ENCODE assay signal across 21 cellular contexts in genomic region chr19:50736338-50736737, GRCh38. TPM values are rescaled to one million over a fixed set of nuclear protein-coding genes. Genes with fewer than 3 reads are reported as not detected.
DNase-seq lines count a peak whose midpoint lies in the region; ATAC-seq and TF ChIP-seq lines count a peak whose summit lies in the region.
"Had no signal": no experiment of that assay in that cellular context is flagged by ENCODE, and none has a peak within 500 bp of the region (broad histone marks: within the 10 kb centered on the region; RNA-seq: fewer than 3 reads in every experiment).

No MANE protein-coding gene starts in this region.

- H3K4me2 ChIP-seq in SK-N-SH (no peak overlapping the region), neuronal stem cell (ENCODE audit: insufficient read depth, low read length, poor library complexity, severe bottlenecking) (no peak overlapping the region)
- H3K4me2 ChIP-seq: BLaER1 treated with 17β-estradiol and CSF1 and Interleukin-3, amounts not matched to agents 10 nM and 100 nM had no signal

- no peak for TF ChIP-seq RAD21 in SK-N-SH (IDR thresholded peaks at IDR 0.05; ENCODE audit: low read length)

- no peak overlapping the region for H3K23ac ChIP-seq in neuronal stem cell (ENCODE audit: low read depth, low read length, poor library complexity)

- H3K9me3 ChIP-seq in SK-N-SH (no peaks in the 10 kb centered on the region), SK-N-MC (ENCODE audit: low read depth, low read length) (no peaks in the 10 kb centered on the region), neuronal stem cell (replicated peaks in 1 of 2; ENCODE audit: control insufficient read depth in 2 of 2, insufficient read depth in 1 of 2, low read depth in 1 of 2, low read length in 2 of 2) (no peaks in the 10 kb centered on the region), T-helper 17 cell (ENCODE audit: control insufficient read depth, low read length, poor library complexity, severe bottlenecking) (no peaks in the 10 kb centered on the region)
- H3K9me3 ChIP-seq: BE2C; BLaER1 treated with 17β-estradiol and CSF1 and Interleukin-3, amounts not matched to agents 10 nM and 100 nM had no signal

- POLR2A ChIA-PET in SK-N-SH (lab: Yijun Ruan, JAX): no interaction called here

- peaks cover 81% of the 10 kb centered on the region for H3K27me3 Mint-ChIP-seq in T-helper 17 cell

- no peaks in the 10 kb centered on the region for H3K9me2 ChIP-seq in SK-N-SH

- H3K4ac ChIP-seq in neuronal stem cell (ENCODE audit: low read length): no peak overlapping the region

- H3K4me1 ChIP-seq in SK-N-SH (ENCODE audit: control insufficient read depth in 1 of 2, insufficient read depth in 2 of 2, low read depth in 1 of 2, low read length in 1 of 2) (no peaks in the 10 kb centered on the region), neuronal stem cell (ENCODE audit: control insufficient read depth in 2 of 2, insufficient read depth in 1 of 2, low read depth in 1 of 2, low read length in 2 of 2) (peaks cover 0 to 2% of the 10 kb centered on the region in 2 donors)
- H3K4me1 ChIP-seq: BE2C had no signal

- no peak for TF ChIP-seq EP300 in SK-N-SH (IDR thresholded peaks at IDR 0.05; ENCODE audit: borderline replicate concordance in 1 of 2, low read depth in 1 of 2, low read length in 1 of 2)

- WGBS in SK-N-SH (ENCODE audit: low lambda C conversion rate): 22% methylated on average over 5 of the region's 5 CpGs
- 100% methylated on average over 2 of the region's 5 CpGs; no CpG with 5 or more reads in 1 of the 2 donors for WGBS in neuronal stem cell (ENCODE audit: extremely low coverage in 2 of 2, insufficient read length in 2 of 2, insufficient replicate concordance in 1 of 2), 2 donors

- H2AFZ ChIP-seq in SK-N-SH (ENCODE audit: low read depth) (0 out of 2 replicates have a peak overlapping the region, but pooled peaks have one; percentile 4), neuronal stem cell (ENCODE audit: low read length) (peak overlapping the region; percentile 10)

- no peaks in the 10 kb centered on the region for H3K79me2 ChIP-seq in SK-N-SH (ENCODE audit: insufficient read depth)

- no peak overlapping the region for H3K4me3 Mint-ChIP-seq in T-helper 17 cell
- H3K4me3 Mint-ChIP-seq: CD4-positive, alpha-beta T cell had no signal

- ATAC-seq in SK-N-SH treated with all-trans-retinoic acid at 6 μM for 48 hours (no peak), T-helper 17 cell (no peak)
- ATAC-seq: GM12878 had no signal

- H4K91ac ChIP-seq in neuronal stem cell (ENCODE audit: low read depth, low read length, poor library complexity): no peak overlapping the region

- H3K4me3 ChIP-seq in SK-N-SH (ENCODE audit: low read depth in 2 of 2, low read length in 1 of 2): no peak overlapping the region
- peak overlapping the region; percentile 63 for H3K4me3 ChIP-seq in SK-N-MC
- no peak overlapping the region for H3K4me3 ChIP-seq in neuronal stem cell (ENCODE audit: low read length in 2 of 2)
- H3K4me3 ChIP-seq: BLaER1 treated with 17β-estradiol and CSF1 and Interleukin-3, amounts not matched to agents 10 nM and 100 nM; GM12878 had no signal

- H3K4me1 Mint-ChIP-seq in T-helper 17 cell: no peaks in the 10 kb centered on the region

- no peak overlapping the region for H2BK15ac ChIP-seq in neuronal stem cell (ENCODE audit: low read length)

- no peak overlapping the region for H2BK12ac ChIP-seq in neuronal stem cell (ENCODE audit: low read length)

- H3K14ac ChIP-seq in neuronal stem cell (ENCODE audit: low read length): no peak overlapping the region

- H2BK5ac ChIP-seq in neuronal stem cell (ENCODE audit: low read length): no peak overlapping the region

- no peaks in the 10 kb centered on the region for H4K20me1 ChIP-seq in SK-N-SH (ENCODE audit: insufficient read depth)
- H4K20me1 ChIP-seq: BLaER1 treated with 17β-estradiol and CSF1 and Interleukin-3, amounts not matched to agents 10 nM and 100 nM had no signal

- no peak for TF ChIP-seq CTCF in SK-N-SH (IDR thresholded peaks at IDR 0.05)

- DNase-seq in SK-N-SH: no peak
- no peak for DNase-seq in SK-N-MC (ENCODE audit: low read depth, low spot score)
- no peak for DNase-seq in neuronal stem cell (ENCODE audit: low spot score)
- no peak for DNase-seq in T-helper 17 cell
- DNase-seq in midbrain (lab: John Stamatoyannopoulos, UW): no peak
- DNase-seq: ACHN; AML-193; BE2C; Calu3; CD4-positive, alpha-beta T cell; COR-L47; DMS153; DND-41; HCEC 1CT had no signal

- H3K27ac ChIP-seq in SK-N-SH (ENCODE audit: low read depth in 2 of 2, low read length in 1 of 2) (no peak overlapping the region), SK-N-MC (peak overlapping the region; percentile 99), neuronal stem cell (replicated peaks; ENCODE audit: low read length) (no peak overlapping the region)
- H3K27ac ChIP-seq: 22Rv1; BLaER1 treated with 17β-estradiol and CSF1 and Interleukin-3, amounts not matched to agents 10 nM and 100 nM had no signal

- no peaks in the 10 kb centered on the region for H3K36me3 Mint-ChIP-seq in T-helper 17 cell (ENCODE audit: low read depth)
- H3K36me3 Mint-ChIP-seq: CD14-positive monocyte had no signal

- no peak overlapping the region for H3K27ac Mint-ChIP-seq in T-helper 17 cell
- H3K27ac Mint-ChIP-seq: CD14-positive monocyte; CD4-positive, alpha-beta T cell had no signal

- H3F3A ChIP-seq in SK-N-SH (replicated peaks; ENCODE audit: insufficient read depth): no peaks in the 10 kb centered on the region

- H4K8ac ChIP-seq in neuronal stem cell (ENCODE audit: low read depth, low read length): no peak overlapping the region

- no peak overlapping the region for H2BK120ac ChIP-seq in neuronal stem cell (ENCODE audit: low read depth, low read length)

- no peak overlapping the region for H2AK5ac ChIP-seq in neuronal stem cell (ENCODE audit: low read depth, low read length)

- CTCF ChIA-PET in SK-N-SH (lab: Yijun Ruan, JAX): interaction anchor here (0.8 to 2.7 kb wide), 5 partner anchors 11 to 199 kb away, joined by 4 to 8 read pairs (median 4); no protein-coding TSS in a partner anchor

- H3K18ac ChIP-seq in neuronal stem cell (ENCODE audit: low read length): no peak overlapping the region

- H3K79me1 ChIP-seq in neuronal stem cell (ENCODE audit: low read depth, low read length): no peaks in the 10 kb centered on the region

- peaks cover 80% of the 10 kb centered on the region for H3K27me3 ChIP-seq in SK-N-SH (ENCODE audit: insufficient read depth)
- peaks cover 0 to 23% (median 3%) of the 10 kb centered on the region in 3 experiments for H3K27me3 ChIP-seq in neuronal stem cell (ENCODE audit: control insufficient read depth in 3 of 3, insufficient read depth in 3 of 3, low read depth in 1 of 3, low read length in 3 of 3)
- H3K27me3 ChIP-seq: BLaER1 treated with 17β-estradiol and CSF1 and Interleukin-3, amounts not matched to agents 10 nM and 100 nM had no signal

- no peaks in the 10 kb centered on the region for H3K36me3 ChIP-seq in SK-N-SH (replicated peaks in 1 of 2; ENCODE audit: control insufficient read depth in 1 of 2, insufficient read depth in 2 of 2, low read length in 1 of 2)
- H3K36me3 ChIP-seq in SK-N-MC (ENCODE audit: insufficient read depth, low read length): no peaks in the 10 kb centered on the region
- H3K36me3 ChIP-seq in neuronal stem cell (replicated peaks in 1 of 2; ENCODE audit: control insufficient read depth in 2 of 2, insufficient read depth in 2 of 2, low read length in 2 of 2): no peaks in the 10 kb centered on the region
- H3K36me3 ChIP-seq: BE2C; BLaER1 treated with 17β-estradiol and CSF1 and Interleukin-3, amounts not matched to agents 10 nM and 100 nM had no signal

- H3K9ac ChIP-seq in SK-N-SH: no peak overlapping the region
- H3K9ac ChIP-seq in SK-N-MC (ENCODE audit: insufficient read length): peak overlapping the region; percentile 56
- H3K9ac ChIP-seq in neuronal stem cell (ENCODE audit: low read depth, low read length, poor library complexity): no peak overlapping the region
- H3K9ac ChIP-seq: BLaER1 treated with 17β-estradiol and CSF1 and Interleukin-3, amounts not matched to agents 10 nM and 100 nM had no signal

TF ChIP-seq in SK-N-SH treated with all-trans-retinoic acid at 6 μM for 48 hours, 23 proteins besides CTCF, POLR2A, EP300 and RAD21 (continues in another document):
- TF ChIP-seq ZNF565 (CRISPR knock-in tag; conservative IDR thresholded peaks at IDR 0.05; ENCODE audit: low read depth) (no peak), SNAI2 (CRISPR knock-in tag; IDR thresholded peaks at IDR 0.05) (no peak), TOX (CRISPR knock-in tag; IDR thresholded peaks at IDR 0.05; ENCODE audit: borderline replicate concordance) (no peak), ZC3H10 (CRISPR knock-in tag; IDR thresholded peaks at IDR 0.05) (no peak), CSDC2 (CRISPR knock-in tag; IDR thresholded peaks at IDR 0.05) (no peak), GLIS3 (CRISPR knock-in tag; IDR thresholded peaks at IDR 0.05) (no peak), TCF4 (CRISPR knock-in tag; IDR thresholded peaks at IDR 0.05; ENCODE audit: borderline replicate concordance) (no peak)

RNA-seq across cellular contexts. Expression of gene CLEC11A, which starts 13.2 kb away (rescaled TPM):
- 4.4 and 5.1 TPM in 2 replicates for polyA plus RNA-seq in SK-N-SH (2012; rRNA removed)
- 2.4 and 4.2 TPM in 2 replicates for polyA plus RNA-seq in SK-N-SH (2012; cell fraction: cytosol; rRNA removed)
- 4.9 and 12.2 TPM in 2 replicates for polyA plus RNA-seq in SK-N-SH (2012; cell fraction: nucleus; rRNA removed)
- 12.3 TPM for polyA plus RNA-seq in neuronal stem cell (2013, experiment 1 of 2)
- 12.3 TPM for polyA plus RNA-seq in neuronal stem cell (2013, experiment 2 of 2)
- total RNA-seq in T-helper 17 cell: under 1 TPM in 1 of 2 donors, not detected in 1; 0.39 TPM
- total RNA-seq: GM12878 had no signal
- polyA plus RNA-seq: GM12878 had no signal

RNA-seq across cellular contexts. Expression of gene SHANK1, which starts 16.7 kb away (rescaled TPM):
- 0.28 and 0.31 TPM in 2 replicates for polyA plus RNA-seq in SK-N-SH (2012; rRNA removed)
- polyA plus RNA-seq in SK-N-SH (2012; cell fraction: cytosol; rRNA removed): 0.08 and 0.35 TPM in 2 replicates
- polyA plus RNA-seq in SK-N-SH (2012; cell fraction: nucleus; rRNA removed): 1.6 and 2.0 TPM in 2 replicates
- polyA plus RNA-seq in neuronal stem cell (2013, experiment 1 of 2): 6.2 TPM
- 5.9 TPM for polyA plus RNA-seq in neuronal stem cell (2013, experiment 2 of 2)
- not detected for total RNA-seq in T-helper 17 cell
- total RNA-seq: Calu3; CD4-positive, alpha-beta T cell; GM12878 had no signal
- polyA plus RNA-seq: CD14-positive monocyte, GM12878 had no signal

RNA-seq across cellular contexts. Expression of gene GPR32, which starts 33.9 kb away (rescaled TPM):
- polyA plus RNA-seq in SK-N-SH (2012; rRNA removed): not detected in 2 replicates
- polyA plus RNA-seq in SK-N-SH (2012; cell fraction: cytosol; rRNA removed): not detected in 2 replicates
- polyA plus RNA-seq in SK-N-SH (2012; cell fraction: nucleus; rRNA removed): 0.07 TPM in 1 of 2 replicates, not detected in the other
- polyA plus RNA-seq in neuronal stem cell (2013, experiment 1 of 2): not detected
- polyA plus RNA-seq in neuronal stem cell (2013, experiment 2 of 2): not detected
- not detected for total RNA-seq in T-helper 17 cell
- total RNA-seq: Calu3; CD4-positive, alpha-beta T cell; GM12878; H1; H7 had no signal
- polyA plus RNA-seq: CD14-positive monocyte, GM12878, H1 had no signal

RNA-seq across cellular contexts. Expression of gene ACP4, which starts 53.9 kb away (rescaled TPM):
- polyA plus RNA-seq in SK-N-SH (2012; rRNA removed): not detected in 2 replicates
- not detected in 2 replicates for polyA plus RNA-seq in SK-N-SH (2012; cell fraction: cytosol; rRNA removed)
- polyA plus RNA-seq in SK-N-SH (2012; cell fraction: nucleus; rRNA removed): not detected in 2 replicates
- polyA plus RNA-seq in neuronal stem cell (2013, experiment 1 of 2): not detected
- polyA plus RNA-seq in neuronal stem cell (2013, experiment 2 of 2): not detected
- total RNA-seq in T-helper 17 cell: not detected
- total RNA-seq: Calu3; CD4-positive, alpha-beta T cell; GM12878; H1; H7 had no signal
- polyA plus RNA-seq: CD14-positive monocyte, GM12878, H1 had no signal
